1 cellular context compared by ENCODE assay signal in genomic region chr22:42114721-42115120, GRCh38.
TF ChIP-seq lines count a peak whose summit lies in the region.

No MANE protein-coding gene starts in this region.

TF ChIP-seq in WTC11, 78 proteins besides CTCF, POLR2A, EP300 and RAD21 (continued from another document):
- TF ChIP-seq, protein P1, sequence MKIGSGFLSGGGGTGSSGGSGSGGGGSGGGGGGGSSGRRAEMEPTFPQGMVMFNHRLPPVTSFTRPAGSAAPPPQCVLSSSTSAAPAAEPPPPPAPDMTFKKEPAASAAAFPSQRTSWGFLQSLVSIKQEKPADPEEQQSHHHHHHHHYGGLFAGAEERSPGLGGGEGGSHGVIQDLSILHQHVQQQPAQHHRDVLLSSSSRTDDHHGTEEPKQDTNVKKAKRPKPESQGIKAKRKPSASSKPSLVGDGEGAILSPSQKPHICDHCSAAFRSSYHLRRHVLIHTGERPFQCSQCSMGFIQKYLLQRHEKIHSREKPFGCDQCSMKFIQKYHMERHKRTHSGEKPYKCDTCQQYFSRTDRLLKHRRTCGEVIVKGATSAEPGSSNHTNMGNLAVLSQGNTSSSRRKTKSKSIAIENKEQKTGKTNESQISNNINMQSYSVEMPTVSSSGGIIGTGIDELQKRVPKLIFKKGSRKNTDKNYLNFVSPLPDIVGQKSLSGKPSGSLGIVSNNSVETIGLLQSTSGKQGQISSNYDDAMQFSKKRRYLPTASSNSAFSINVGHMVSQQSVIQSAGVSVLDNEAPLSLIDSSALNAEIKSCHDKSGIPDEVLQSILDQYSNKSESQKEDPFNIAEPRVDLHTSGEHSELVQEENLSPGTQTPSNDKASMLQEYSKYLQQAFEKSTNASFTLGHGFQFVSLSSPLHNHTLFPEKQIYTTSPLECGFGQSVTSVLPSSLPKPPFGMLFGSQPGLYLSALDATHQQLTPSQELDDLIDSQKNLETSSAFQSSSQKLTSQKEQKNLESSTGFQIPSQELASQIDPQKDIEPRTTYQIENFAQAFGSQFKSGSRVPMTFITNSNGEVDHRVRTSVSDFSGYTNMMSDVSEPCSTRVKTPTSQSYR (CRISPR knock-in tag; IDR thresholded peaks at IDR 0.05) = no peak
- no peak for TF ChIP-seq HMGXB4 (CRISPR knock-in tag; IDR thresholded peaks at IDR 0.05)
- TF ChIP-seq, protein P2, sequence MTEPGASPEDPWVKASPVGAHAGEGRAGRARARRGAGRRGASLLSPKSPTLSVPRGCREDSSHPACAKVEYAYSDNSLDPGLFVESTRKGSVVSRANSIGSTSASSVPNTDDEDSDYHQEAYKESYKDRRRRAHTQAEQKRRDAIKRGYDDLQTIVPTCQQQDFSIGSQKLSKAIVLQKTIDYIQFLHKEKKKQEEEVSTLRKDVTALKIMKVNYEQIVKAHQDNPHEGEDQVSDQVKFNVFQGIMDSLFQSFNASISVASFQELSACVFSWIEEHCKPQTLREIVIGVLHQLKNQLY (CRISPR knock-in tag; IDR thresholded peaks at IDR 0.05) = no peak
